Comparison of ENCODE assay signal across 22 cellular contexts in genomic region chr6:54204921-54205511, GRCh38.
DNase-seq lines count a peak whose midpoint lies in the region; ATAC-seq, FAIRE-seq and TF ChIP-seq lines count a peak whose summit lies in the region.
"Had no signal": no experiment of that assay in that cellular context is flagged by ENCODE, and none has a peak within 500 bp of the region (broad histone marks: within the 10 kb centered on the region; RNA-seq: fewer than 3 reads in every experiment).

No MANE protein-coding gene starts in this region.

- no peak overlapping the region for H3K9ac ChIP-seq in HepG2 (ENCODE audit: insufficient read depth, low read depth, low read length)
- H3K9ac ChIP-seq: KMS-11 had no signal

- peaks cover 4% of the 10 kb centered on the region for H3K4me1 Mint-ChIP-seq in activated naive CD8-positive, alpha-beta T cell treated with anti-CD3 and anti-CD28 coated beads for 36 hours
- H3K4me1 Mint-ChIP-seq: activated naive CD8-positive, alpha-beta T cell treated with anti-CD3 and anti-CD28 coated beads, Interleukin-2, amount 10 ng/mL, durations not matched to agents 7 days and 5 days; H9 had no signal

- BruUV-seq in HepG2 (replicated peaks; lab: Mats Ljungman, UMichigan), result no TSS peak

- H3K4me2 ChIP-seq in HepG2 (ENCODE audit: low read depth, low read length), result peak overlapping the region; percentile 35
- H3K4me2 ChIP-seq: KMS-11, smooth muscle cell had no signal

- peak; percentile 4 for DNase-seq in ELF-1 (ENCODE audit: low read depth, low spot score)
- DNase-seq in NCI-H1930 (lab: John Stamatoyannopoulos, UW), result peak; percentile 43 to 61
- peak; percentile 8 for DNase-seq in fibroblast of pulmonary artery (ENCODE audit: low read depth)
- DNase-seq in HepG2 (ENCODE audit: low spot score), result peak; percentile 79
- no peak for DNase-seq in activated naive CD8-positive, alpha-beta T cell treated with anti-CD3 and anti-CD28 coated beads for 36 hours
- DNase-seq in stimulated activated CD4-positive, alpha-beta T cell treated with anti-CD3 and anti-CD28 coated beads, Interleukin-1b, Interleukin-23, amount 100 ng/mL, for 48 hours, result no peak
- DNase-seq: activated CD4-positive, alpha-beta T cell treated with anti-CD3 and anti-CD28 coated beads, Interleukin-2, amount 50 U/mL, for 1 hour; activated naive CD8-positive, alpha-beta T cell treated with anti-CD3 and anti-CD28 coated beads, Interleukin-2, amount 10 ng/mL, durations not matched to agents 7 days and 5 days; C1 segment of cervical spinal cord; H9; lower lobe of right lung; NCI-H187 treated with DMSO at 0.1 percent for 48 hours; stimulated activated CD4-positive, alpha-beta T cell treated with anti-CD3 and anti-CD28 coated beads, Interleukin-2, amount 100 ng/mL, for 48 hours; stimulated activated naive CD4-positive, alpha-beta T cell had no signal

- H3K4me3 Mint-ChIP-seq in activated naive CD8-positive, alpha-beta T cell treated with anti-CD3 and anti-CD28 coated beads for 36 hours, result no peak overlapping the region
- H3K4me3 Mint-ChIP-seq: activated naive CD8-positive, alpha-beta T cell treated with anti-CD3 and anti-CD28 coated beads, Interleukin-2, amount 10 ng/mL, durations not matched to agents 7 days and 5 days; brain; H9 had no signal

- ATAC-seq in HepG2 (peak; percentile 86), GM18505 (IDR thresholded peaks at IDR 0.05; ENCODE audit: unreplicated experiment) (no peak), HG03571 (IDR thresholded peaks at IDR 0.05; ENCODE audit: unreplicated experiment) (no peak)

- TF ChIP-seq RAD21 in HepG2 (CRISPR knock-in tag; IDR thresholded peaks at IDR 0.05), result no peak

- CTCF ChIA-PET in HepG2 (lab: Yijun Ruan, JAX; ENCODE audit: low intra/inter-chr PET ratio, low total read pairs), result no interaction called here

- no peak for TF ChIP-seq CTCF in fibroblast of pulmonary artery (IDR thresholded peaks at IDR 0.05; ENCODE audit: low read length, missing control alignments)
- TF ChIP-seq CTCF in HepG2 (CRISPR knock-in tag; IDR thresholded peaks at IDR 0.05), result no peak

- peaks cover 36% of the 10 kb centered on the region for H3K4me1 ChIP-seq in HepG2 (ENCODE audit: insufficient read depth, low read length)
- H3K4me1 ChIP-seq: lower lobe of right lung had no signal

- FAIRE-seq in HepG2 (lab: Jason Lieb, UNC), result peak; percentile 21

- H3K27me3 Mint-ChIP-seq in activated naive CD8-positive, alpha-beta T cell treated with anti-CD3 and anti-CD28 coated beads for 36 hours, result no peaks in the 10 kb centered on the region
- H3K27me3 Mint-ChIP-seq: activated naive CD8-positive, alpha-beta T cell treated with anti-CD3 and anti-CD28 coated beads, Interleukin-2, amount 10 ng/mL, durations not matched to agents 7 days and 5 days; progenitor cell of endocrine pancreas had no signal

- no peaks in the 10 kb centered on the region for H3K9me3 Mint-ChIP-seq in activated naive CD8-positive, alpha-beta T cell treated with anti-CD3 and anti-CD28 coated beads for 36 hours
- H3K9me3 Mint-ChIP-seq: activated naive CD8-positive, alpha-beta T cell treated with anti-CD3 and anti-CD28 coated beads, Interleukin-2, amount 10 ng/mL, durations not matched to agents 7 days and 5 days; brain had no signal

- peak overlapping the region; percentile 25 for H3K27ac ChIP-seq in HepG2 (ENCODE audit: extremely low read length, insufficient read depth, low read length)
- H3K27ac ChIP-seq: esophagus muscularis mucosa, KMS-11, lower lobe of right lung, thoracic aorta had no signal

- no peaks in the 10 kb centered on the region for H4K20me1 ChIP-seq in HepG2 (ENCODE audit: insufficient read depth, low read length)

- no peak for TF ChIP-seq POLR2A in HepG2 (IDR thresholded peaks at IDR 0.05; ENCODE audit: insufficient read depth in 1 of 2, low read depth in 2 of 2, low read length in 2 of 2)
- no peak for TF ChIP-seq POLR2A in GM18505 (IDR thresholded peaks at IDR 0.05; ENCODE audit: borderline replicate concordance, extremely low read depth, insufficient read depth, insufficient read length)

- 0% methylated on average over 2 of the region's 2 CpGs for WGBS in HepG2 (ENCODE audit: low lambda C conversion rate)

- no peaks in the 10 kb centered on the region for H3K79me2 ChIP-seq in HepG2 (ENCODE audit: insufficient read depth, low read length)

- in situ Hi-C loops in HepG2 (cut with HindIII; ENCODE audit: extremely low pct_ligation_motif_present, low pct_unique_long_range_greater_than_20kb), result no loop called here

- no peak overlapping the region for H3K27ac Mint-ChIP-seq in activated naive CD8-positive, alpha-beta T cell treated with anti-CD3 and anti-CD28 coated beads for 36 hours
- H3K27ac Mint-ChIP-seq: activated naive CD8-positive, alpha-beta T cell treated with anti-CD3 and anti-CD28 coated beads, Interleukin-2, amount 10 ng/mL, durations not matched to agents 7 days and 5 days; H9; progenitor cell of endocrine pancreas had no signal

- no peaks in the 10 kb centered on the region for H3K36me3 Mint-ChIP-seq in activated naive CD8-positive, alpha-beta T cell treated with anti-CD3 and anti-CD28 coated beads for 36 hours
- H3K36me3 Mint-ChIP-seq: activated naive CD8-positive, alpha-beta T cell treated with anti-CD3 and anti-CD28 coated beads, Interleukin-2, amount 10 ng/mL, durations not matched to agents 7 days and 5 days; brain had no signal

- no peak overlapping the region for H2AFZ ChIP-seq in HepG2 (ENCODE audit: low read length)

- no peaks in the 10 kb centered on the region for H3K9me3 ChIP-seq in HepG2 (ENCODE audit: low read length)
- H3K9me3 ChIP-seq: esophagus muscularis mucosa, lower lobe of right lung, thoracic aorta had no signal

- TF ChIP-seq EP300 in HepG2 (IDR thresholded peaks at IDR 0.05; ENCODE audit: low read depth in 2 of 2, low read length in 2 of 2) (peak in 1 of 2 experiments; percentile 67; a peak in 1 of 4 replicates), HepG2 (CRISPR knock-in tag; IDR thresholded peaks at IDR 0.05; ENCODE audit: borderline replicate concordance) (peak; percentile 68; the same call in 1 of the 2 replicates)

- H3K4me3 ChIP-seq in fibroblast of pulmonary artery (replicated peaks; ENCODE audit: low read depth, low read length), result no peak overlapping the region
- no peak overlapping the region for H3K4me3 ChIP-seq in HepG2 (replicated peaks in 1 of 3; ENCODE audit: insufficient read depth in 1 of 3, low read depth in 2 of 3, low read length in 3 of 3)
- H3K4me3 ChIP-seq: esophagus muscularis mucosa, lower lobe of right lung, smooth muscle cell, thoracic aorta had no signal

- POLR2A ChIA-PET in HepG2 (lab: Yijun Ruan, JAX), result no interaction called here

- no peaks in the 10 kb centered on the region for H3K27me3 ChIP-seq in HepG2 (ENCODE audit: control insufficient read depth in 1 of 2, insufficient read depth in 2 of 2, low read length in 2 of 2)
- H3K27me3 ChIP-seq: esophagus muscularis mucosa had no signal

- intact Hi-C loops in HepG2 (cut with micrococcal nuclease; ENCODE audit: unreplicated experiment), result loop anchor here (1.0 to 5.0 kb wide), 3 partner anchors 8 to 68 kb away; no protein-coding TSS in a partner anchor

- H3K36me3 ChIP-seq in HepG2 (replicated peaks in 1 of 2; ENCODE audit: control insufficient read depth in 1 of 2, insufficient read depth in 2 of 2, low read length in 2 of 2), result no peaks in the 10 kb centered on the region
- H3K36me3 ChIP-seq: esophagus muscularis mucosa, lower lobe of right lung, thoracic aorta had no signal

TF ChIP-seq in HepG2, 621 proteins besides CTCF, POLR2A, EP300 and RAD21 (continues in another document):
- TF ChIP-seq ZNF225 (CRISPR knock-in tag; IDR thresholded peaks at IDR 0.05), result no peak
- no peak for TF ChIP-seq ELF3 (CRISPR knock-in tag; IDR thresholded peaks at IDR 0.05)
- no peak for TF ChIP-seq ATF7-NPFF (CRISPR knock-in tag; IDR thresholded peaks at IDR 0.05; ENCODE audit: low read depth)
- TF ChIP-seq ZNF530 (CRISPR knock-in tag; IDR thresholded peaks at IDR 0.05; ENCODE audit: low read depth), result no peak
- TF ChIP-seq MIXL1 (CRISPR knock-in tag; IDR thresholded peaks at IDR 0.05), result no peak
- no peak for TF ChIP-seq MLXIP (CRISPR knock-in tag; IDR thresholded peaks at IDR 0.05; ENCODE audit: borderline replicate concordance)
- TF ChIP-seq ZNF564 (CRISPR knock-in tag; IDR thresholded peaks at IDR 0.05), result no peak
- TF ChIP-seq FOSL2 (CRISPR knock-in tag; IDR thresholded peaks at IDR 0.05), result peak; percentile 54
- TF ChIP-seq ZNF605 (CRISPR knock-in tag; IDR thresholded peaks at IDR 0.05), result no peak
- no peak for TF ChIP-seq TOE1 (CRISPR knock-in tag; IDR thresholded peaks at IDR 0.05)
- TF ChIP-seq TEF (CRISPR knock-in tag; IDR thresholded peaks at IDR 0.05), result no peak

Comparison
In these comparisons a context has a peak if more than half of its experiments do, and no peak if none do; other contexts are left out.
1. DNase-seq: peak in ELF-1 (single experiment), NCI-H1930 (2 of 2), fibroblast of pulmonary artery (single experiment) and HepG2 (single experiment); none in activated naive CD8-positive, alpha-beta T cell treated with anti-CD3 and anti-CD28 coated beads for 36 hours (single experiment) and stimulated activated CD4-positive, alpha-beta T cell treated with anti-CD3 and anti-CD28 coated beads, Interleukin-1b, Interleukin-23, amount 100 ng/mL, for 48 hours (single experiment).